ENCODE assay signal across 1 cellular context in the genomic region with DNA sequence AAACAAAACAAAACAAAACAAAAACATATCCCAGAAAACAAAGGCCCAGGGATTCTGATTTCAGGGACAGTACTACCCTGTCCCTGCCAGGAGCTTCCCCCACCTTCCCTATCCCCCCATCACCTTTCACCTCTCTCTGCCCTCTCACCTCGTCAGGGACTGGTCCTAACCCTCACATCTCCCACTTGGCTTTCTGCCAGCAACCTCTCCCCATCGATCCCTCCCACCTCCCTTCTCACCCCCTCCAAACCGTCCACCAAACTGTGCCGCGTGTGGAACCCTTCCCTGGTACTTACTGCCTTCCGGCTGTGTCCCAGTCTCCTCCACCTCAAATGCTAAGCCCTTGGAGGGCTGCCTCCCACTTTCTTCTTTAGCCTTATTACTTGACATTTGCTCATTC.
A peak's percentile ranks its signal among the peaks of the same experiment; 100 is the strongest.
TF ChIP-seq lines count a peak whose summit lies in the region.

No MANE protein-coding gene starts in this region.

TF ChIP-seq in HepG2, 621 proteins besides CTCF, POLR2A, EP300 and RAD21:
- TF ChIP-seq SALL2 (CRISPR knock-in tag; IDR thresholded peaks at IDR 0.05): no peak
- TF ChIP-seq RBM22 (optimal IDR thresholded peaks at IDR 0.05; ENCODE audit: low read length): peak; percentile 20
- TF ChIP-seq LCORL (IDR thresholded peaks at IDR 0.05): peak; percentile 97
- TF ChIP-seq LCORL (CRISPR knock-in tag; IDR thresholded peaks at IDR 0.05): no peak
- TF ChIP-seq ZNF547 (CRISPR knock-in tag; IDR thresholded peaks at IDR 0.05): no peak
- TF ChIP-seq PHF8 (CRISPR knock-in tag; IDR thresholded peaks at IDR 0.05): no peak
- TF ChIP-seq, protein P1, sequence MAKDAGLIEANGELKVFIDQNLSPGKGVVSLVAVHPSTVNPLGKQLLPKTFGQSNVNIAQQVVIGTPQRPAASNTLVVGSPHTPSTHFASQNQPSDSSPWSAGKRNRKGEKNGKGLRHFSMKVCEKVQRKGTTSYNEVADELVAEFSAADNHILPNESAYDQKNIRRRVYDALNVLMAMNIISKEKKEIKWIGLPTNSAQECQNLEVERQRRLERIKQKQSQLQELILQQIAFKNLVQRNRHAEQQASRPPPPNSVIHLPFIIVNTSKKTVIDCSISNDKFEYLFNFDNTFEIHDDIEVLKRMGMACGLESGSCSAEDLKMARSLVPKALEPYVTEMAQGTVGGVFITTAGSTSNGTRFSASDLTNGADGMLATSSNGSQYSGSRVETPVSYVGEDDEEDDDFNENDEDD (CRISPR knock-in tag; IDR thresholded peaks at IDR 0.05; ENCODE audit: borderline replicate concordance): no peak
- no peak for TF ChIP-seq ZSCAN9 (CRISPR knock-in tag; IDR thresholded peaks at IDR 0.05; ENCODE audit: borderline replicate concordance)
- TF ChIP-seq, protein P2, sequence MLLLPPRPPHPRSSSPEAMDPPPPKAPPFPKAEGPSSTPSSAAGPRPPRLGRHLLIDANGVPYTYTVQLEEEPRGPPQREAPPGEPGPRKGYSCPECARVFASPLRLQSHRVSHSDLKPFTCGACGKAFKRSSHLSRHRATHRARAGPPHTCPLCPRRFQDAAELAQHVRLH (CRISPR knock-in tag; IDR thresholded peaks at IDR 0.05; ENCODE audit: borderline replicate concordance, low read depth): no peak
- TF ChIP-seq ZNF747 (CRISPR knock-in tag; IDR thresholded peaks at IDR 0.05; ENCODE audit: borderline replicate concordance): no peak
- TF ChIP-seq, protein P3, sequence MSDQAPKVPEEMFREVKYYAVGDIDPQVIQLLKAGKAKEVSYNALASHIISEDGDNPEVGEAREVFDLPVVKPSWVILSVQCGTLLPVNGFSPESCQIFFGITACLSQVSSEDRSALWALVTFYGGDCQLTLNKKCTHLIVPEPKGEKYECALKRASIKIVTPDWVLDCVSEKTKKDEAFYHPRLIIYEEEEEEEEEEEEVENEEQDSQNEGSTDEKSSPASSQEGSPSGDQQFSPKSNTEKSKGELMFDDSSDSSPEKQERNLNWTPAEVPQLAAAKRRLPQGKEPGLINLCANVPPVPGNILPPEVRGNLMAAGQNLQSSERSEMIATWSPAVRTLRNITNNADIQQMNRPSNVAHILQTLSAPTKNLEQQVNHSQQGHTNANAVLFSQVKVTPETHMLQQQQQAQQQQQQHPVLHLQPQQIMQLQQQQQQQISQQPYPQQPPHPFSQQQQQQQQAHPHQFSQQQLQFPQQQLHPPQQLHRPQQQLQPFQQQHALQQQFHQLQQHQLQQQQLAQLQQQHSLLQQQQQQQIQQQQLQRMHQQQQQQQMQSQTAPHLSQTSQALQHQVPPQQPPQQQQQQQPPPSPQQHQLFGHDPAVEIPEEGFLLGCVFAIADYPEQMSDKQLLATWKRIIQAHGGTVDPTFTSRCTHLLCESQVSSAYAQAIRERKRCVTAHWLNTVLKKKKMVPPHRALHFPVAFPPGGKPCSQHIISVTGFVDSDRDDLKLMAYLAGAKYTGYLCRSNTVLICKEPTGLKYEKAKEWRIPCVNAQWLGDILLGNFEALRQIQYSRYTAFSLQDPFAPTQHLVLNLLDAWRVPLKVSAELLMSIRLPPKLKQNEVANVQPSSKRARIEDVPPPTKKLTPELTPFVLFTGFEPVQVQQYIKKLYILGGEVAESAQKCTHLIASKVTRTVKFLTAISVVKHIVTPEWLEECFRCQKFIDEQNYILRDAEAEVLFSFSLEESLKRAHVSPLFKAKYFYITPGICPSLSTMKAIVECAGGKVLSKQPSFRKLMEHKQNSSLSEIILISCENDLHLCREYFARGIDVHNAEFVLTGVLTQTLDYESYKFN (CRISPR knock-in tag; conservative IDR thresholded peaks at IDR 0.05): no peak
- TF ChIP-seq AGO2 (optimal IDR thresholded peaks at IDR 0.05; ENCODE audit: low read depth, low read length): peak; percentile 19
- TF ChIP-seq YY1 (IDR thresholded peaks at IDR 0.05; ENCODE audit: insufficient read depth, insufficient replicate concordance, low read depth, low read length): no peak
- TF ChIP-seq ONECUT2 (CRISPR knock-in tag; IDR thresholded peaks at IDR 0.05): no peak
- TF ChIP-seq, protein P4, sequence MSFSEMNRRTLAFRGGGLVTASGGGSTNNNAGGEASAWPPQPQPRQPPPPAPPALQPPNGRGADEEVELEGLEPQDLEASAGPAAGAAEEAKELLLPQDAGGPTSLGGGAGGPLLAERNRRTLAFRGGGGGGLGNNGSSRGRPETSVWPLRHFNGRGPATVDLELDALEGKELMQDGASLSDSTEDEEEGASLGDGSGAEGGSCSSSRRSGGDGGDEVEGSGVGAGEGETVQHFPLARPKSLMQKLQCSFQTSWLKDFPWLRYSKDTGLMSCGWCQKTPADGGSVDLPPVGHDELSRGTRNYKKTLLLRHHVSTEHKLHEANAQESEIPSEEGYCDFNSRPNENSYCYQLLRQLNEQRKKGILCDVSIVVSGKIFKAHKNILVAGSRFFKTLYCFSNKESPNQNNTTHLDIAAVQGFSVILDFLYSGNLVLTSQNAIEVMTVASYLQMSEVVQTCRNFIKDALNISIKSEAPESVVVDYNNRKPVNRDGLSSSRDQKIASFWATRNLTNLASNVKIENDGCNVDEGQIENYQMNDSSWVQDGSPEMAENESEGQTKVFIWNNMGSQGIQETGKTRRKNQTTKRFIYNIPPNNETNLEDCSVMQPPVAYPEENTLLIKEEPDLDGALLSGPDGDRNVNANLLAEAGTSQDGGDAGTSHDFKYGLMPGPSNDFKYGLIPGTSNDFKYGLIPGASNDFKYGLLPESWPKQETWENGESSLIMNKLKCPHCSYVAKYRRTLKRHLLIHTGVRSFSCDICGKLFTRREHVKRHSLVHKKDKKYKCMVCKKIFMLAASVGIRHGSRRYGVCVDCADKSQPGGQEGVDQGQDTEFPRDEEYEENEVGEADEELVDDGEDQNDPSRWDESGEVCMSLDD (CRISPR knock-in tag; IDR thresholded peaks at IDR 0.05; ENCODE audit: borderline replicate concordance): no peak
- no peak for TF ChIP-seq EZH2 (conservative IDR thresholded peaks at IDR 0.05; ENCODE audit: low read depth, low read length)
- TF ChIP-seq POGZ (CRISPR knock-in tag; IDR thresholded peaks at IDR 0.05): no peak
- no peak for TF ChIP-seq AGO1 (IDR thresholded peaks at IDR 0.05; ENCODE audit: low read depth, low read length, poor library complexity, severe bottlenecking)
- TF ChIP-seq, protein P5, sequence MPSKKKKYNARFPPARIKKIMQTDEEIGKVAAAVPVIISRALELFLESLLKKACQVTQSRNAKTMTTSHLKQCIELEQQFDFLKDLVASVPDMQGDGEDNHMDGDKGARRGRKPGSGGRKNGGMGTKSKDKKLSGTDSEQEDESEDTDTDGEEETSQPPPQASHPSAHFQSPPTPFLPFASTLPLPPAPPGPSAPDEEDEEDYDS (CRISPR knock-in tag; IDR thresholded peaks at IDR 0.05): no peak
- no peak for TF ChIP-seq EHMT2 (IDR thresholded peaks at IDR 0.05; ENCODE audit: borderline replicate concordance, low read depth, low read length)
- TF ChIP-seq, protein P6, sequence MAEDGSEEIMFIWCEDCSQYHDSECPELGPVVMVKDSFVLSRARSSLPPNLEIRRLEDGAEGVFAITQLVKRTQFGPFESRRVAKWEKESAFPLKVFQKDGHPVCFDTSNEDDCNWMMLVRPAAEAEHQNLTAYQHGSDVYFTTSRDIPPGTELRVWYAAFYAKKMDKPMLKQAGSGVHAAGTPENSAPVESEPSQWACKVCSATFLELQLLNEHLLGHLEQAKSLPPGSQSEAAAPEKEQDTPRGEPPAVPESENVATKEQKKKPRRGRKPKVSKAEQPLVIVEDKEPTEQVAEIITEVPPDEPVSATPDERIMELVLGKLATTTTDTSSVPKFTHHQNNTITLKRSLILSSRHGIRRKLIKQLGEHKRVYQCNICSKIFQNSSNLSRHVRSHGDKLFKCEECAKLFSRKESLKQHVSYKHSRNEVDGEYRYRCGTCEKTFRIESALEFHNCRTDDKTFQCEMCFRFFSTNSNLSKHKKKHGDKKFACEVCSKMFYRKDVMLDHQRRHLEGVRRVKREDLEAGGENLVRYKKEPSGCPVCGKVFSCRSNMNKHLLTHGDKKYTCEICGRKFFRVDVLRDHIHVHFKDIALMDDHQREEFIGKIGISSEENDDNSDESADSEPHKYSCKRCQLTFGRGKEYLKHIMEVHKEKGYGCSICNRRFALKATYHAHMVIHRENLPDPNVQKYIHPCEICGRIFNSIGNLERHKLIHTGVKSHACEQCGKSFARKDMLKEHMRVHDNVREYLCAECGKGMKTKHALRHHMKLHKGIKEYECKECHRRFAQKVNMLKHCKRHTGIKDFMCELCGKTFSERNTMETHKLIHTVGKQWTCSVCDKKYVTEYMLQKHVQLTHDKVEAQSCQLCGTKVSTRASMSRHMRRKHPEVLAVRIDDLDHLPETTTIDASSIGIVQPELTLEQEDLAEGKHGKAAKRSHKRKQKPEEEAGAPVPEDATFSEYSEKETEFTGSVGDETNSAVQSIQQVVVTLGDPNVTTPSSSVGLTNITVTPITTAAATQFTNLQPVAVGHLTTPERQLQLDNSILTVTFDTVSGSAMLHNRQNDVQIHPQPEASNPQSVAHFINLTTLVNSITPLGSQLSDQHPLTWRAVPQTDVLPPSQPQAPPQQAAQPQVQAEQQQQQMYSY (CRISPR knock-in tag; IDR thresholded peaks at IDR 0.05): no peak
TF ChIP-seq in HepG2: peak in this region for 3.
